Comparison of ENCODE assay signal across 14 cellular contexts in genomic region chr2:23649819-23650218, GRCh38.
DNase-seq lines count a peak whose midpoint lies in the region; ATAC-seq and TF ChIP-seq lines count a peak whose summit lies in the region.
"Had no signal": no experiment of that assay in that cellular context is flagged by ENCODE, and none has a peak within 500 bp of the region (broad histone marks: within the 10 kb centered on the region; RNA-seq: fewer than 3 reads in every experiment).

No MANE protein-coding gene starts in this region.

- H2BK120ac ChIP-seq in IMR-90 (ENCODE audit: low read depth, low read length): no peak overlapping the region

- H3K4me1 ChIP-seq in IMR-90 (ENCODE audit: control insufficient read depth, insufficient read depth, low read length): peaks cover 9% of the 10 kb centered on the region
- H3K4me1 ChIP-seq: SJSA1, transverse colon had no signal

- no peak overlapping the region for H3K27ac ChIP-seq in IMR-90 (ENCODE audit: insufficient read depth, low read length)
- H3K27ac ChIP-seq: neutrophil, SJSA1, transverse colon had no signal

- H3K56ac ChIP-seq in IMR-90 (ENCODE audit: extremely low read depth, insufficient read depth, low read length): no peak overlapping the region

- no peak overlapping the region for H2AK5ac ChIP-seq in IMR-90 (ENCODE audit: low read depth, low read length)

- WGBS in IMR-90 (ENCODE audit: extremely low coverage in 2 of 2, insufficient read length in 1 of 2), 2 experiments: 90% methylated on average over 4 of the region's 7 CpGs; no CpG with 5 or more reads in 1 of the 2 experiments

- no peak overlapping the region for H3K4me2 ChIP-seq in IMR-90 (ENCODE audit: low read depth, low read length)

- H2BK20ac ChIP-seq in IMR-90 (ENCODE audit: low read depth, low read length): no peak overlapping the region

- no peaks in the 10 kb centered on the region for H3K79me1 ChIP-seq in IMR-90 (ENCODE audit: low read depth in 1 of 2, low read length in 2 of 2)

- no peak overlapping the region for H4K5ac ChIP-seq in IMR-90 (ENCODE audit: low read depth, low read length)

- H2BK5ac ChIP-seq in IMR-90 (ENCODE audit: low read depth, low read length, poor library complexity, severe bottlenecking): no peak overlapping the region

- no peaks in the 10 kb centered on the region for H3K9me3 ChIP-seq in IMR-90 (ENCODE audit: control insufficient read depth, insufficient read depth, low read length)
- H3K9me3 ChIP-seq: neutrophil, SJSA1, transverse colon had no signal

- no peak overlapping the region for H3K4ac ChIP-seq in IMR-90 (ENCODE audit: low read depth, low read length)

- peaks cover 15% of the 10 kb centered on the region for H3K9me1 ChIP-seq in IMR-90 (ENCODE audit: insufficient read depth, low read length)

- no peak overlapping the region for H4K8ac ChIP-seq in IMR-90 (ENCODE audit: low read depth in 2 of 2, low read length in 2 of 2)

- POLR2A ChIA-PET in IMR-90 (lab: Charles Lee; ENCODE audit: unreplicated experiment): no interaction called here

- no peak for ATAC-seq in IMR-90 (ENCODE audit: low read depth)
- ATAC-seq in GM19351 (IDR thresholded peaks at IDR 0.05; ENCODE audit: unreplicated experiment): no peak
- no peak for ATAC-seq in GM21360 (IDR thresholded peaks at IDR 0.05; ENCODE audit: unreplicated experiment)
- ATAC-seq in GM19324 (IDR thresholded peaks at IDR 0.05; ENCODE audit: low FRiP score, unreplicated experiment): no peak

- peak overlapping the region; percentile 15 for H2AK9ac ChIP-seq in IMR-90 (replicated peaks; ENCODE audit: low read depth, low read length, poor library complexity)

- peaks cover 6% of the 10 kb centered on the region; the same call in 1 of the 2 replicates for H4K20me1 ChIP-seq in IMR-90 (ENCODE audit: insufficient read depth, low read length)

- no peak for TF ChIP-seq RAD21 in IMR-90 (IDR thresholded peaks at IDR 0.05; ENCODE audit: low read length)

- no peak overlapping the region for H2BK15ac ChIP-seq in IMR-90 (ENCODE audit: low read depth, low read length)

- no peak overlapping the region for H3K18ac ChIP-seq in IMR-90 (ENCODE audit: low read depth, low read length)

- no peak overlapping the region for H3K9ac ChIP-seq in IMR-90 (ENCODE audit: low read depth, low read length)

- no peak for TF ChIP-seq POLR2A in IMR-90 (IDR thresholded peaks at IDR 0.05; ENCODE audit: low read depth, low read length)

- H3K23ac ChIP-seq in IMR-90 (ENCODE audit: low read depth, low read length): no peak overlapping the region

- intact Hi-C loops in IMR-90 (cut with micrococcal nuclease): no loop called here

- in situ Hi-C loops in IMR-90 (cut with MboI; ENCODE audit: low sequenced_read_pairs): no loop called here

- H3K4me3 ChIP-seq in IMR-90 (ENCODE audit: insufficient read depth, low read depth, low read length): no peak overlapping the region
- H3K4me3 ChIP-seq: SJSA1, transverse colon had no signal

- TF ChIP-seq CTCF in IMR-90 (conservative IDR thresholded peaks at IDR 0.05; ENCODE audit: low read depth, low read length): no peak

- CTCF ChIA-PET in IMR-90 (lab: Yijun Ruan, JAX): no interaction called here

- peak overlapping the region; percentile 25 for H2AFZ ChIP-seq in IMR-90 (replicated peaks; ENCODE audit: low read length, poor library complexity)

- peak; percentile 12 for DNase-seq in NCI-H2171 treated with DMSO at 0.1 percent for 48 hours (lab: John Stamatoyannopoulos, UW)
- DNase-seq in NCI-H2171 (lab: John Stamatoyannopoulos, UW): no peak
- DNase-seq in IMR-90: peak; percentile 34
- DNase-seq in amniotic epithelial cell (ENCODE audit: low read depth): peak; percentile 14
- peak; percentile 45 for DNase-seq in left kidney (ENCODE audit: low read depth, low spot score)
- DNase-seq: 8988T, activated B cell treated with CpG ODN at 0.5 μM for 24 hours, NCI-H187 treated with DMSO at 0.1 percent for 48 hours, transverse colon had no signal

- H4K91ac ChIP-seq in IMR-90 (ENCODE audit: insufficient read depth, low read depth, low read length): no peak overlapping the region

- no peak overlapping the region for H3K14ac ChIP-seq in IMR-90 (replicated peaks; ENCODE audit: low read depth, low read length)

- no TSS peak for BruUV-seq in IMR-90 (replicated peaks; lab: Mats Ljungman, UMichigan)

- dilution Hi-C loops in IMR-90 (cut with HindIII; ENCODE audit: low sequenced_read_pairs, unreplicated experiment): no loop called here

- no peaks in the 10 kb centered on the region for H3K27me3 ChIP-seq in IMR-90 (ENCODE audit: control insufficient read depth, insufficient read depth, low read length)
- H3K27me3 ChIP-seq: neutrophil, SJSA1, transverse colon had no signal

- peaks cover 11% of the 10 kb centered on the region; the same call in 1 of the 2 replicates for H3K36me3 ChIP-seq in IMR-90 (ENCODE audit: control insufficient read depth, insufficient read depth, low read length)
- H3K36me3 ChIP-seq: neutrophil, SJSA1, transverse colon had no signal

TF ChIP-seq in IMR-90, 13 proteins besides CTCF, POLR2A, EP300 and RAD21:
- TF ChIP-seq CEBPB (IDR thresholded peaks at IDR 0.05; ENCODE audit: low read depth, low read length): no peak
- TF ChIP-seq USF2 (IDR thresholded peaks at IDR 0.05; ENCODE audit: low read depth, low read length): peak; percentile 52; the same call in 1 of the 2 replicates
TF ChIP-seq in IMR-90: peak in this region for 1.
